20 cellular contexts compared by ENCODE assay signal in the genomic region with DNA sequence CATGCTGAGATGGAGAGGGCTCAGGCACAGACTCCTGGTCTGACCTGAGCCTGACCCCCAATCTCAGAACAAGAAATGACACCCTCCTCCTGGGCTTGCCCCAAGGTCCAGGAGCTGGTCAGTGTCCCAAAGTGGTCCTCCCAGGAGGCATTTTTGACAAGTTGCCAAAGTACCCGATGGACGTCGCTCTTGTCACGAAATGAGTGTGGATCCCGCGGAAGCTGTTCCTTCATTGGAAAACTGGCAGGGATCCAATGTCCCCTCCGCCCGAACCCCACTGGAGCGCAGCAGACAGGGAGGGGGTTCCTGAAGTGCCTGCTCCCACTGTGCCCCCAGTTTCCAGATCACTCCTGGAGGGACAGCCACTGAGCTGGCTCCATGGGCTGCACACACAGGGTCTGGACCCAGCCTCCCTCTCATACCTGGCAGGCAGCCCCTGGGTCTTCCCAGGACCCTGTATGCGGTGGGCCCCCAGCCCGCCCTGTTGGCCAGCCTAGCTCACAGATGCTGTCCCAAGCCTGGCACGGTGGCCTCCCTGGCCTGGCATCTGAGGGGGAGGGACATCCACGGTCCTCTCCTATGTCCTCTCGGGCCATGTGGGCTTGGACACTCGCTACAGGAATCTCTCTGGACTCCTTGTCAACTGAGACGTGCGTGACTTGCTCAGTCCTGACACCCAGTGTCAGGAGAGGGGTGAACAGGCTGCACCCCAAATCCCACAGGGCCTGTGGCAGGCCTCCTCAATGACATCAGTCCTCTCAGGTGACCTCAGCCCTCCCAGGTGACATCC. TPM values are rescaled to one million over a fixed set of nuclear protein-coding genes. Genes with fewer than 3 reads are reported as not detected.
DNase-seq lines count a peak whose midpoint lies in the region; ATAC-seq, FAIRE-seq and TF ChIP-seq lines count a peak whose summit lies in the region.
"Had no signal": no experiment of that assay in that cellular context is flagged by ENCODE, and none has a peak within 500 bp of the region (broad histone marks: within the 10 kb centered on the region; RNA-seq: fewer than 3 reads in every experiment).

No MANE protein-coding gene starts in this region.

- H2BK20ac ChIP-seq in H1 (ENCODE audit: low read length): no peak overlapping the region

- no peaks in the 10 kb centered on the region for H3K36me3 Mint-ChIP-seq in activated naive CD8-positive, alpha-beta T cell treated with anti-CD3 and anti-CD28 coated beads, Interleukin-2, amount 10 ng/mL, durations not matched to agents 7 days and 5 days
- no peaks in the 10 kb centered on the region for H3K36me3 Mint-ChIP-seq in activated naive CD8-positive, alpha-beta T cell treated with anti-CD3 and anti-CD28 coated beads for 36 hours
- H3K36me3 Mint-ChIP-seq: activated naive CD8-positive, alpha-beta T cell; CD4-positive, CD25-positive, alpha-beta regulatory T cell had no signal

- no peaks in the 10 kb centered on the region for H3K27me3 Mint-ChIP-seq in activated naive CD8-positive, alpha-beta T cell treated with anti-CD3 and anti-CD28 coated beads, Interleukin-2, amount 10 ng/mL, durations not matched to agents 7 days and 5 days
- no peaks in the 10 kb centered on the region for H3K27me3 Mint-ChIP-seq in activated naive CD8-positive, alpha-beta T cell treated with anti-CD3 and anti-CD28 coated beads for 36 hours
- H3K27me3 Mint-ChIP-seq: activated naive CD8-positive, alpha-beta T cell; CD4-positive, CD25-positive, alpha-beta regulatory T cell had no signal

- no peak for DNase-seq in activated naive CD8-positive, alpha-beta T cell treated with anti-CD3 and anti-CD28 coated beads, Interleukin-2, amount 10 ng/mL, durations not matched to agents 7 days and 5 days
- DNase-seq in activated naive CD8-positive, alpha-beta T cell treated with anti-CD3 and anti-CD28 coated beads for 36 hours: no peak
- DNase-seq in HCT116 (ENCODE audit: low read depth, low spot score) (no peak), H1 (ENCODE audit: low read depth in 1 of 2, low spot score in 2 of 2) (no peak), GM10266 (ENCODE audit: extremely low spot score) (no peak), middle frontal gyrus (ENCODE audit: extremely low spot score, low spot score) (no peak), breast epithelium (ENCODE audit: low spot score in 2 of 2) (no peak)
- DNase-seq: activated CD4-positive, alpha-beta T cell treated with anti-CD3 and anti-CD28 coated beads, Interleukin-2, amount 50 U/mL, for 48 hours; activated T-cell treated with anti-CD3 and anti-CD28 coated beads, Interleukin-2, amount 50 U/mL, for 4 hours; CD4-positive, CD25-positive, alpha-beta regulatory T cell; cerebellar nuclear complex; GDM1; heart left ventricle; NCI-H2107; nephron progenitor cell had no signal

- no peak overlapping the region for H2BK5ac ChIP-seq in H1 (ENCODE audit: low read depth, low read length)

- no peak overlapping the region for H3K23ac ChIP-seq in H1 (ENCODE audit: insufficient read length)

- no peaks in the 10 kb centered on the region for H3K79me1 ChIP-seq in H1 (ENCODE audit: low read depth, low read length)

- H3K9me3 Mint-ChIP-seq in activated naive CD8-positive, alpha-beta T cell treated with anti-CD3 and anti-CD28 coated beads, Interleukin-2, amount 10 ng/mL, durations not matched to agents 7 days and 5 days: peaks cover 1% of the 10 kb centered on the region
- no peaks in the 10 kb centered on the region for H3K9me3 Mint-ChIP-seq in activated naive CD8-positive, alpha-beta T cell treated with anti-CD3 and anti-CD28 coated beads for 36 hours
- H3K9me3 Mint-ChIP-seq: activated T-cell treated with anti-CD3 and anti-CD28 coated beads, Interleukin-2, amount 50 U/mL, for 4 hours had no signal

- no peak overlapping the region for H2BK15ac ChIP-seq in H1 (ENCODE audit: low read length)

- CTCF ChIA-PET in HCT116 (lab: Charles Lee): no interaction called here
- CTCF ChIA-PET in H1 (lab: Charles Lee; ENCODE audit: partially characterized antibody): interaction anchor here (0.9 to 1.2 kb wide), 5 partner anchors 10 to 102 kb away, joined by 3 read pairs; a partner anchor contains a TSS

- no peak for TF ChIP-seq EP300 in H1 (IDR thresholded peaks at IDR 0.05; ENCODE audit: borderline replicate concordance in 1 of 2, low read depth in 2 of 2, low read length in 2 of 2)

- H3K27ac Mint-ChIP-seq in activated naive CD8-positive, alpha-beta T cell treated with anti-CD3 and anti-CD28 coated beads, Interleukin-2, amount 10 ng/mL, durations not matched to agents 7 days and 5 days: no peak overlapping the region
- H3K27ac Mint-ChIP-seq in activated naive CD8-positive, alpha-beta T cell treated with anti-CD3 and anti-CD28 coated beads for 36 hours: no peak overlapping the region
- H3K27ac Mint-ChIP-seq: activated naive CD8-positive, alpha-beta T cell; CD4-positive, CD25-positive, alpha-beta regulatory T cell; nephron progenitor cell had no signal

- no peaks in the 10 kb centered on the region for H3K9me2 ChIP-seq in HCT116 (ENCODE audit: insufficient read depth)

- H3K23me2 ChIP-seq in H1 (ENCODE audit: low read depth, low read length): no peaks in the 10 kb centered on the region

- no peak overlapping the region for H2BK120ac ChIP-seq in H1 (replicated peaks; ENCODE audit: low read depth, low read length)

- POLR2A ChIA-PET in activated naive CD8-positive, alpha-beta T cell treated with anti-CD3 and anti-CD28 coated beads, Interleukin-2, amount 10 ng/mL, durations not matched to agents 7 days and 5 days (lab: Charles Lee): interaction anchor here (1.0 to 1.4 kb wide), 3 partner anchors 13 to 75 kb away, joined by 3 to 5 read pairs (median 3); a partner anchor contains a TSS
- POLR2A ChIA-PET in HCT116 (lab: Charles Lee) (no interaction called here), H1 (lab: Charles Lee; ENCODE audit: partially characterized antibody) (interaction anchor here (0.6 to 1.2 kb wide), 4 partner anchors 16 to 107 kb away, joined by 3 to 5 read pairs (median 3); no protein-coding TSS in a partner anchor)

- H3K18ac ChIP-seq in H1 (ENCODE audit: extremely low read depth, low read length): no peak overlapping the region

- H3K27me3 ChIP-seq in HCT116 (ENCODE audit: insufficient read depth, low read length): no peaks in the 10 kb centered on the region
- H3K27me3 ChIP-seq in H1 (replicated peaks in 1 of 4; ENCODE audit: control insufficient read depth in 3 of 4, extremely low read depth in 1 of 4, insufficient read depth in 3 of 4, low read length in 3 of 4): 0 out of 7 replicates have a peak, but pooled peaks cover 0 to 2% (median 0%) of the 10 kb centered on the region in 4 experiments
- no peaks in the 10 kb centered on the region for H3K27me3 ChIP-seq in breast epithelium

- H3K4ac ChIP-seq in H1 (replicated peaks; ENCODE audit: insufficient read length, low read depth, low read length): no peak overlapping the region

- H3K4me3 ChIP-seq in HCT116 (replicated peaks in 1 of 2; ENCODE audit: low read depth in 1 of 2, low read length in 2 of 2) (no peak overlapping the region), H1 (ENCODE audit: extremely low read depth in 1 of 4, insufficient read depth in 2 of 4, low read depth in 3 of 4, low read length in 4 of 4) (no peak overlapping the region), breast epithelium (no peak overlapping the region)
- H3K4me3 ChIP-seq: heart left ventricle had no signal

- H4K20me1 ChIP-seq in HCT116 (ENCODE audit: insufficient read depth): no peaks in the 10 kb centered on the region
- no peaks in the 10 kb centered on the region for H4K20me1 ChIP-seq in H1 (replicated peaks in 1 of 2; ENCODE audit: control insufficient read depth in 1 of 2, insufficient read depth in 2 of 2, low read length in 2 of 2)

- ATAC-seq in activated naive CD8-positive, alpha-beta T cell treated with anti-CD3 and anti-CD28 coated beads, Interleukin-2, amount 10 ng/mL, durations not matched to agents 7 days and 5 days (ENCODE audit: low read depth): peak; percentile 50
- ATAC-seq in HCT116: 0 out of 2 replicates have a peak, but pooled peaks have one; percentile 11
- ATAC-seq: activated T-cell treated with anti-CD3 and anti-CD28 coated beads, Interleukin-2, amount 50 U/mL, for 4 hours; heart left ventricle; HepG2; left lobe of liver; sciatic nerve had no signal

- no peak overlapping the region for H3K4me2 ChIP-seq in HCT116 (ENCODE audit: low read length)
- H3K4me2 ChIP-seq in H1 (ENCODE audit: insufficient read depth in 1 of 2, low read depth in 2 of 2, low read length in 2 of 2): no peak overlapping the region

- H4K5ac ChIP-seq in H1 (ENCODE audit: insufficient read length, low read depth, low read length): no peak overlapping the region

- no peak overlapping the region for H3K14ac ChIP-seq in H1 (ENCODE audit: insufficient read length)

- H3K4me1 Mint-ChIP-seq in activated naive CD8-positive, alpha-beta T cell treated with anti-CD3 and anti-CD28 coated beads, Interleukin-2, amount 10 ng/mL, durations not matched to agents 7 days and 5 days: peaks cover 2% of the 10 kb centered on the region
- no peaks in the 10 kb centered on the region for H3K4me1 Mint-ChIP-seq in activated naive CD8-positive, alpha-beta T cell treated with anti-CD3 and anti-CD28 coated beads for 36 hours
- H3K4me1 Mint-ChIP-seq: CD4-positive, CD25-positive, alpha-beta regulatory T cell; nephron progenitor cell had no signal

- H3K36me3 ChIP-seq in HCT116 (ENCODE audit: control insufficient read depth in 1 of 2, insufficient read depth in 2 of 2, low read length in 2 of 2): no peaks in the 10 kb centered on the region
- H3K36me3 ChIP-seq in H1 (ENCODE audit: control insufficient read depth in 2 of 4, insufficient read depth in 4 of 4, low read length in 3 of 4): no peaks in the 10 kb centered on the region
- no peaks in the 10 kb centered on the region for H3K36me3 ChIP-seq in breast epithelium
- H3K36me3 ChIP-seq: heart left ventricle had no signal

- H2AFZ ChIP-seq in HCT116 (ENCODE audit: low read depth, low read length, poor library complexity, severe bottlenecking) (no peak overlapping the region), H1 (ENCODE audit: low read length) (no peak overlapping the region)

- no peak overlapping the region for H3K56ac ChIP-seq in H1 (replicated peaks; ENCODE audit: insufficient read length, low read depth, low read length)

- TF ChIP-seq POLR2A in HCT116 (IDR thresholded peaks at IDR 0.05; ENCODE audit: borderline replicate concordance, extremely low read depth, insufficient read depth, insufficient read length) (no peak), H1 (IDR thresholded peaks at IDR 0.05; ENCODE audit: control extremely low read depth in 1 of 2, low read depth in 2 of 2, low read length in 2 of 2) (no peak), breast epithelium (IDR thresholded peaks at IDR 0.05) (no peak)

- H3K4me1 ChIP-seq in HCT116 (ENCODE audit: control insufficient read depth in 1 of 2, insufficient read depth in 2 of 2, low read length in 2 of 2) (no peaks in the 10 kb centered on the region), H1 (replicated peaks in 1 of 4; ENCODE audit: control insufficient read depth in 3 of 4, insufficient read depth in 4 of 4, low read length in 3 of 4) (no peaks in the 10 kb centered on the region), breast epithelium (no peaks in the 10 kb centered on the region)
- H3K4me1 ChIP-seq: heart left ventricle had no signal

- H3K27ac ChIP-seq in HCT116 (ENCODE audit: low read depth, low read length): no peak overlapping the region
- H3K27ac ChIP-seq in H1 (ENCODE audit: low read depth, low read length): no peak overlapping the region
- no peak overlapping the region for H3K27ac ChIP-seq in breast epithelium
- H3K27ac ChIP-seq: heart left ventricle, HL-60 had no signal

- FAIRE-seq in H1 (lab: Jason Lieb, UNC): no peak
- FAIRE-seq: HepG2 had no signal

- RAD21 ChIA-PET in HCT116 (lab: Charles Lee; ENCODE audit: low non-redundant PET in 1 of 2, low total read pairs in 2 of 2, uncharacterized antibody in 2 of 2, unreplicated experiment in 2 of 2): no interaction called here

- 86% methylated on average over 17 of the region's 17 CpGs; no CpG with 5 or more reads in 1 of the 2 experiments for WGBS in H1 (ENCODE audit: extremely low coverage in 1 of 2, insufficient coverage in 1 of 2, insufficient read length in 1 of 2, insufficient replicate concordance in 2 of 2, low coverage in 1 of 2, low lambda C conversion rate in 2 of 2, missing lambda C conversion rate in 1 of 2), 2 experiments

- no TSS peak for BruUV-seq in HCT116 (replicated peaks; lab: Mats Ljungman, UMichigan)

- no peaks in the 10 kb centered on the region for H3K9me3 ChIP-seq in HCT116 (ENCODE audit: control insufficient read depth in 1 of 2, insufficient read depth in 1 of 2, low read depth in 1 of 2, low read length in 2 of 2)
- H3K9me3 ChIP-seq in H1 (ENCODE audit: insufficient read depth in 2 of 2, low read depth in 1 of 2, low read length in 1 of 2): peaks cover 3 to 6% of the 10 kb centered on the region in 2 experiments; a peak in 1 of 4 replicates
- no peaks in the 10 kb centered on the region for H3K9me3 ChIP-seq in breast epithelium
- H3K9me3 ChIP-seq: heart left ventricle had no signal

- TF ChIP-seq RAD21 in HCT116 (IDR thresholded peaks at IDR 0.05; ENCODE audit: low read depth) (no peak), H1 (IDR thresholded peaks at IDR 0.05 in 1 of 2, conservative IDR thresholded peaks at IDR 0.05 in 1 of 2; ENCODE audit: low read depth in 2 of 2, low read length in 2 of 2) (no peak)

- intact Hi-C loops in HCT116 (cut with micrococcal nuclease) (no loop called here), breast epithelium (cut with DNase I; ENCODE audit: low total_unique reads) (no loop called here)

- TF ChIP-seq CTCF in HCT116 (IDR thresholded peaks at IDR 0.05 in 2 of 3, conservative IDR thresholded peaks at IDR 0.05 in 1 of 3; ENCODE audit: borderline replicate concordance in 1 of 3, insufficient read depth in 1 of 3, low read depth in 2 of 3, low read length in 2 of 3): no peak
- peak in 1 of 3 experiments; percentile 9; a peak in 1 of 4 replicates for TF ChIP-seq CTCF in H1 (IDR thresholded peaks at IDR 0.05; ENCODE audit: control extremely low read depth in 1 of 3, insufficient read depth in 1 of 3, low read depth in 1 of 3, low read length in 3 of 3)
- TF ChIP-seq CTCF in GM10266 (IDR thresholded peaks at IDR 0.05; ENCODE audit: control insufficient read depth, insufficient read depth, low read depth, missing control alignments): no peak
- TF ChIP-seq CTCF in breast epithelium (IDR thresholded peaks at IDR 0.05): no peak

- no peak overlapping the region for H3K9ac ChIP-seq in HCT116 (ENCODE audit: low read length)
- no peak overlapping the region for H3K9ac ChIP-seq in H1 (replicated peaks in 1 of 4; ENCODE audit: extremely low read depth in 1 of 4, low read depth in 3 of 4, low read length in 3 of 4)

- H4K91ac ChIP-seq in H1 (replicated peaks; ENCODE audit: insufficient read length, low read length): no peak overlapping the region

- no peak overlapping the region for H3K4me3 Mint-ChIP-seq in activated naive CD8-positive, alpha-beta T cell treated with anti-CD3 and anti-CD28 coated beads, Interleukin-2, amount 10 ng/mL, durations not matched to agents 7 days and 5 days
- no peak overlapping the region for H3K4me3 Mint-ChIP-seq in activated naive CD8-positive, alpha-beta T cell treated with anti-CD3 and anti-CD28 coated beads for 36 hours
- H3K4me3 Mint-ChIP-seq: activated naive CD8-positive, alpha-beta T cell; activated T-cell treated with anti-CD3 and anti-CD28 coated beads, Interleukin-2, amount 50 U/mL, for 4 hours; CD4-positive, CD25-positive, alpha-beta regulatory T cell; nephron progenitor cell had no signal

- peak overlapping the region; percentile 46 for H4K8ac ChIP-seq in H1 (ENCODE audit: extremely low read depth, insufficient read depth, low read length)

- H2BK12ac ChIP-seq in H1 (ENCODE audit: low read depth, low read length): no peak overlapping the region

- no peak overlapping the region for H2AK5ac ChIP-seq in H1 (ENCODE audit: low read depth, low read length)

- H3K79me2 ChIP-seq in HCT116 (ENCODE audit: insufficient read depth, low read length) (no peaks in the 10 kb centered on the region), H1 (ENCODE audit: control insufficient read depth in 1 of 2, insufficient read depth in 2 of 2, low read length in 2 of 2) (no peaks in the 10 kb centered on the region)

RNA-seq across cellular contexts. Expression of a gene that starts 12.8 kb away (rescaled TPM):
- total RNA-seq in activated naive CD8-positive, alpha-beta T cell treated with anti-CD3 and anti-CD28 coated beads, Interleukin-2, amount 10 ng/mL, durations not matched to agents 7 days and 5 days: 10 to 100 TPM; 13.7 to 16.9 TPM
- 1 to 10 TPM; 7.8 to 7.9 TPM for total RNA-seq in activated naive CD8-positive, alpha-beta T cell treated with anti-CD3 and anti-CD28 coated beads for 36 hours
- total RNA-seq in HCT116 (2021; ENCODE audit: unreplicated experiment): 4.8 TPM
- 1.1 and 2.2 TPM in 2 replicates for polyA plus RNA-seq in HCT116 (2012)
- 6.8 and 7.4 TPM in 2 replicates for total RNA-seq in H1 (2021; fragmentation: NEBNext Ultra II Directional; extraction: Animal tissue kit (Norgen Biotek cat#: 25700))
- polyA plus RNA-seq in H1 (2011; rRNA removed): 0.72 and 1.00 TPM in 2 replicates
- polyA plus RNA-seq in H1 (2011; cell fraction: cytosol; rRNA removed): 1.8 TPM
- polyA plus RNA-seq in H1 (2011; cell fraction: nucleus; rRNA removed): 1.1 TPM
- 2.5 to 5.0 TPM (median 3.2 TPM) in 4 replicates for polyA plus RNA-seq in H1 (2012, experiment 1 of 2)
- 0.28 TPM for polyA plus RNA-seq in H1 (2012, experiment 2 of 2)
- polyA plus RNA-seq in H1 (2013, experiment 1 of 2): 3.7 TPM
- polyA plus RNA-seq in H1 (2013, experiment 2 of 2): 3.8 TPM
- polyA minus RNA-seq in H1 (2011; rRNA and poly(A)+ RNA removed): 4.4 and 6.7 TPM in 2 replicates
- polyA minus RNA-seq in H1 (2011; cell fraction: cytosol; rRNA and poly(A)+ RNA removed): 3.1 TPM
- polyA minus RNA-seq in H1 (2011; cell fraction: nucleus; rRNA and poly(A)+ RNA removed): 10.4 TPM
- 10 to 100 TPM in 2 of 3 donors, 1 to 10 TPM in 1; 7.0 to 22.7 (median 14.7) TPM for total RNA-seq in breast epithelium
